ENCODE assay signal across 1 cellular context in the genomic region with DNA sequence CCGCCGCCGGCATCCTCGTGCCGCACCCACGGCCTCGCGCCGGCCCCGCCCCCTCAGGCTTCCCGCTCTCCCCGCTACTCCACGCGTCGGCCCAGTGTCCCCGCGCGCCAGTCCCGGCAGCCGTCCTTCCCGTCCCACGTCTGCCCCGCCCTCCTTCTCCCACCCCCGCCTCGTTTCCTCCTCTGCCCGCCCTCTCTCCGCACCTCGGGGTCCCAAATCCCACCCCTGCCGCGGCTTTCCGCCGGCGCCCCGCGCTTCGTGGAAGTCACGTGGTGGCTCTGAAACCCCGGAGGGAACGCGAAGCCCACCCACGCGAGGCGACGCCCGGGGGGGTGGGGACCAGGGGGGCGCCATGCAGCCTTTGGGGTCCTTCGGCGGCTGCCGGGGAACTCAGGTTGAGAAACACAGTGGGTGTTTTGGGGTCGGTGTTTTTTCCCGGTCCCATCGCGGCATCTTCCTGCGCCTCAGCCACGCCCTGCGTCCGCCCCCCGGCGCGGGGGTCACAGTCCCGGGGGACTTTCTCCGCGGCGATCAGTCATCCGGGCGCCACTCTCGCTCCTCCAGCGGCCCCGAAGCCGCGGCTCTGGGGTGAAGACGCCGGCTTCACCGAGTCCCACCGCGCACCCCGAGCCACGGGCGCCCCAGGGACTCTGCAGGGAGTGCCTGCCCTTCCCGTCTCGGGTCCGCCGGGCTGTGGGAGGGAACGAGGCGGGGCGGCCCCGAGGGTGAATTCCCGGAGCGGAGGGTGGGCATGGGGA.
TF ChIP-seq lines count a peak whose summit lies in the region.

A gene with protein sequence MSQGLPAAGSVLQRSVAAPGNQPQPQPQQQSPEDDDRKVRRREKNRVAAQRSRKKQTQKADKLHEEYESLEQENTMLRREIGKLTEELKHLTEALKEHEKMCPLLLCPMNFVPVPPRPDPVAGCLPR (minus strand): TSS at position 2 of the 758 bp plus-strand sequence. CDS start 78 bp downstream, outside the sequence.

TF ChIP-seq in GM12878, 131 proteins besides CTCF, POLR2A, EP300 and RAD21 (continued from another document):
- TF ChIP-seq, protein P1, sequence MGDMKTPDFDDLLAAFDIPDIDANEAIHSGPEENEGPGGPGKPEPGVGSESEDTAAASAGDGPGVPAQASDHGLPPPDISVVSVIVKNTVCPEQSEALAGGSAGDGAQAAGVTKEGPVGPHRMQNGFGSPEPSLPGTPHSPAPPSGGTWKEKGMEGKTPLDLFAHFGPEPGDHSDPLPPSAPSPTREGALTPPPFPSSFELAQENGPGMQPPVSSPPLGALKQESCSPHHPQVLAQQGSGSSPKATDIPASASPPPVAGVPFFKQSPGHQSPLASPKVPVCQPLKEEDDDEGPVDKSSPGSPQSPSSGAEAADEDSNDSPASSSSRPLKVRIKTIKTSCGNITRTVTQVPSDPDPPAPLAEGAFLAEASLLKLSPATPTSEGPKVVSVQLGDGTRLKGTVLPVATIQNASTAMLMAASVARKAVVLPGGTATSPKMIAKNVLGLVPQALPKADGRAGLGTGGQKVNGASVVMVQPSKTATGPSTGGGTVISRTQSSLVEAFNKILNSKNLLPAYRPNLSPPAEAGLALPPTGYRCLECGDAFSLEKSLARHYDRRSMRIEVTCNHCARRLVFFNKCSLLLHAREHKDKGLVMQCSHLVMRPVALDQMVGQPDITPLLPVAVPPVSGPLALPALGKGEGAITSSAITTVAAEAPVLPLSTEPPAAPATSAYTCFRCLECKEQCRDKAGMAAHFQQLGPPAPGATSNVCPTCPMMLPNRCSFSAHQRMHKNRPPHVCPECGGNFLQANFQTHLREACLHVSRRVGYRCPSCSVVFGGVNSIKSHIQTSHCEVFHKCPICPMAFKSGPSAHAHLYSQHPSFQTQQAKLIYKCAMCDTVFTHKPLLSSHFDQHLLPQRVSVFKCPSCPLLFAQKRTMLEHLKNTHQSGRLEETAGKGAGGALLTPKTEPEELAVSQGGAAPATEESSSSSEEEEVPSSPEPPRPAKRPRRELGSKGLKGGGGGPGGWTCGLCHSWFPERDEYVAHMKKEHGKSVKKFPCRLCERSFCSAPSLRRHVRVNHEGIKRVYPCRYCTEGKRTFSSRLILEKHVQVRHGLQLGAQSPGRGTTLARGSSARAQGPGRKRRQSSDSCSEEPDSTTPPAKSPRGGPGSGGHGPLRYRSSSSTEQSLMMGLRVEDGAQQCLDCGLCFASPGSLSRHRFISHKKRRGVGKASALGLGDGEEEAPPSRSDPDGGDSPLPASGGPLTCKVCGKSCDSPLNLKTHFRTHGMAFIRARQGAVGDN (IDR thresholded peaks at IDR 0.05) = no peak
- TF ChIP-seq RAD51 (IDR thresholded peaks at IDR 0.05) = peak; percentile 40; the same call in 1 of the 2 replicates
- no peak for TF ChIP-seq NFXL1 (IDR thresholded peaks at IDR 0.05; ENCODE audit: borderline replicate concordance)
- TF ChIP-seq MTA2 (IDR thresholded peaks at IDR 0.05; ENCODE audit: low read depth) = no peak
- TF ChIP-seq, protein P2, sequence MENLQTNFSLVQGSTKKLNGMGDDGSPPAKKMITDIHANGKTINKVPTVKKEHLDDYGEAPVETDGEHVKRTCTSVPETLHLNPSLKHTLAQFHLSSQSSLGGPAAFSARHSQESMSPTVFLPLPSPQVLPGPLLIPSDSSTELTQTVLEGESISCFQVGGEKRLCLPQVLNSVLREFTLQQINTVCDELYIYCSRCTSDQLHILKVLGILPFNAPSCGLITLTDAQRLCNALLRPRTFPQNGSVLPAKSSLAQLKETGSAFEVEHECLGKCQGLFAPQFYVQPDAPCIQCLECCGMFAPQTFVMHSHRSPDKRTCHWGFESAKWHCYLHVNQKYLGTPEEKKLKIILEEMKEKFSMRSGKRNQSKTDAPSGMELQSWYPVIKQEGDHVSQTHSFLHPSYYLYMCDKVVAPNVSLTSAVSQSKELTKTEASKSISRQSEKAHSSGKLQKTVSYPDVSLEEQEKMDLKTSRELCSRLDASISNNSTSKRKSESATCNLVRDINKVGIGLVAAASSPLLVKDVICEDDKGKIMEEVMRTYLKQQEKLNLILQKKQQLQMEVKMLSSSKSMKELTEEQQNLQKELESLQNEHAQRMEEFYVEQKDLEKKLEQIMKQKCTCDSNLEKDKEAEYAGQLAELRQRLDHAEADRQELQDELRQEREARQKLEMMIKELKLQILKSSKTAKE (IDR thresholded peaks at IDR 0.05; ENCODE audit: low read depth, poor library complexity, severe bottlenecking) = no peak
- no peak for TF ChIP-seq JUNB (IDR thresholded peaks at IDR 0.05)
- no peak for TF ChIP-seq STAT3 (IDR thresholded peaks at IDR 0.05; ENCODE audit: low read depth, low read length)
- no peak for TF ChIP-seq BCL11A (IDR thresholded peaks at IDR 0.05; ENCODE audit: low read depth, low read length)
- TF ChIP-seq, protein P3, sequence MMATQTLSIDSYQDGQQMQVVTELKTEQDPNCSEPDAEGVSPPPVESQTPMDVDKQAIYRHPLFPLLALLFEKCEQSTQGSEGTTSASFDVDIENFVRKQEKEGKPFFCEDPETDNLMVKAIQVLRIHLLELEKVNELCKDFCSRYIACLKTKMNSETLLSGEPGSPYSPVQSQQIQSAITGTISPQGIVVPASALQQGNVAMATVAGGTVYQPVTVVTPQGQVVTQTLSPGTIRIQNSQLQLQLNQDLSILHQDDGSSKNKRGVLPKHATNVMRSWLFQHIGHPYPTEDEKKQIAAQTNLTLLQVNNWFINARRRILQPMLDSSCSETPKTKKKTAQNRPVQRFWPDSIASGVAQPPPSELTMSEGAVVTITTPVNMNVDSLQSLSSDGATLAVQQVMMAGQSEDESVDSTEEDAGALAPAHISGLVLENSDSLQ (IDR thresholded peaks at IDR 0.05) = no peak
- 0 out of 4 replicates have a peak, but pooled peaks of 1 of the 2 experiments have one; percentile 45 for TF ChIP-seq BHLHE40 (IDR thresholded peaks at IDR 0.05; ENCODE audit: borderline replicate concordance in 1 of 2, low read depth in 2 of 2, low read length in 1 of 2)
- no peak for TF ChIP-seq PAX8 (IDR thresholded peaks at IDR 0.05)
- TF ChIP-seq NR2F1 (conservative IDR thresholded peaks at IDR 0.05) = peak; percentile 67
- no peak for TF ChIP-seq RELA (IDR thresholded peaks at IDR 0.05; ENCODE audit: borderline replicate concordance, partially characterized antibody)
- no peak for TF ChIP-seq CHD1 (IDR thresholded peaks at IDR 0.05; ENCODE audit: low read depth, low read length)
- TF ChIP-seq ZNF207 (IDR thresholded peaks at IDR 0.05; ENCODE audit: borderline replicate concordance) = no peak
- TF ChIP-seq PML (IDR thresholded peaks at IDR 0.05; ENCODE audit: low read length) = no peak
- TF ChIP-seq, protein P4, sequence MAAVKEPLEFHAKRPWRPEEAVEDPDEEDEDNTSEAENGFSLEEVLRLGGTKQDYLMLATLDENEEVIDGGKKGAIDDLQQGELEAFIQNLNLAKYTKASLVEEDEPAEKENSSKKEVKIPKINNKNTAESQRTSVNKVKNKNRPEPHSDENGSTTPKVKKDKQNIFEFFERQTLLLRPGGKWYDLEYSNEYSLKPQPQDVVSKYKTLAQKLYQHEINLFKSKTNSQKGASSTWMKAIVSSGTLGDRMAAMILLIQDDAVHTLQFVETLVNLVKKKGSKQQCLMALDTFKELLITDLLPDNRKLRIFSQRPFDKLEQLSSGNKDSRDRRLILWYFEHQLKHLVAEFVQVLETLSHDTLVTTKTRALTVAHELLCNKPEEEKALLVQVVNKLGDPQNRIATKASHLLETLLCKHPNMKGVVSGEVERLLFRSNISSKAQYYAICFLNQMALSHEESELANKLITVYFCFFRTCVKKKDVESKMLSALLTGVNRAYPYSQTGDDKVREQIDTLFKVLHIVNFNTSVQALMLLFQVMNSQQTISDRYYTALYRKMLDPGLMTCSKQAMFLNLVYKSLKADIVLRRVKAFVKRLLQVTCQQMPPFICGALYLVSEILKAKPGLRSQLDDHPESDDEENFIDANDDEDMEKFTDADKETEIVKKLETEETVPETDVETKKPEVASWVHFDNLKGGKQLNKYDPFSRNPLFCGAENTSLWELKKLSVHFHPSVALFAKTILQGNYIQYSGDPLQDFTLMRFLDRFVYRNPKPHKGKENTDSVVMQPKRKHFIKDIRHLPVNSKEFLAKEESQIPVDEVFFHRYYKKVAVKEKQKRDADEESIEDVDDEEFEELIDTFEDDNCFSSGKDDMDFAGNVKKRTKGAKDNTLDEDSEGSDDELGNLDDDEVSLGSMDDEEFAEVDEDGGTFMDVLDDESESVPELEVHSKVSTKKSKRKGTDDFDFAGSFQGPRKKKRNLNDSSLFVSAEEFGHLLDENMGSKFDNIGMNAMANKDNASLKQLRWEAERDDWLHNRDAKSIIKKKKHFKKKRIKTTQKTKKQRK (IDR thresholded peaks at IDR 0.05; ENCODE audit: low read depth, low read length) = no peak
- no peak for TF ChIP-seq YBX1 (IDR thresholded peaks at IDR 0.05)
- no peak for TF ChIP-seq JUND (IDR thresholded peaks at IDR 0.05; ENCODE audit: low read depth, low read length)
- TF ChIP-seq ZNF24 (IDR thresholded peaks at IDR 0.05) = no peak
- no peak for TF ChIP-seq RCOR1 (conservative IDR thresholded peaks at IDR 0.05; ENCODE audit: low read depth, low read length)
